ENCODE assay signal across 8 cellular contexts in genomic region chr20:1119128-1119505, GRCh38. TPM values are rescaled to one million over a fixed set of nuclear protein-coding genes. Genes with fewer than 3 reads are reported as not detected.
DNase-seq lines count a peak whose midpoint lies in the region; ATAC-seq, FAIRE-seq and TF ChIP-seq lines count a peak whose summit lies in the region.

No MANE protein-coding gene starts in this region.

- H3K36me3 ChIP-seq in mammary epithelial cell (ENCODE audit: insufficient read depth, low read length): peaks cover 3% of the 10 kb centered on the region

- H3K4me3 Mint-ChIP-seq in mesothelial cell of epicardium: peak overlapping the region; percentile 96

- CTCF ChIA-PET in A549 (lab: Yijun Ruan, JAX): interaction anchor here (1.1 to 6.7 kb wide), 5 partner anchors 11 to 303 kb away, joined by 3 to 50 read pairs (median 4); no protein-coding TSS in a partner anchor
- CTCF ChIA-PET in mammary epithelial cell (lab: Charles Lee; ENCODE audit: low non-redundant PET): no interaction called here

- peak overlapping the region; percentile 86 for H3K4me2 ChIP-seq in A549
- peak overlapping the region; percentile 85 for H3K4me2 ChIP-seq in mammary epithelial cell (ENCODE audit: insufficient read depth, low read depth, low read length)

- FAIRE-seq in A549 (lab: Jason Lieb, UNC): no peak

- dilution Hi-C loops in mammary epithelial cell (cut with HindIII; ENCODE audit: low sequenced_read_pairs): no loop called here

- H2AFZ ChIP-seq in mammary epithelial cell (ENCODE audit: low read depth, low read length): peak overlapping the region; percentile 96

- TF ChIP-seq CTCF in A549 (IDR thresholded peaks at IDR 0.05) (no peak), HL-60 (IDR thresholded peaks at IDR 0.05; ENCODE audit: insufficient read depth, low read length) (no peak), mammary epithelial cell (conservative IDR thresholded peaks at IDR 0.05 in 1 of 2, IDR thresholded peaks at IDR 0.05 in 1 of 2; ENCODE audit: extremely low read depth in 1 of 2, insufficient read depth in 1 of 2, low read depth in 1 of 2, low read length in 2 of 2) (no peak), mesothelial cell of epicardium (IDR thresholded peaks at IDR 0.05; ENCODE audit: unreplicated experiment) (no peak)

- POLR2A ChIA-PET in A549 (lab: Yijun Ruan, JAX): no interaction called here

- intact Hi-C loops in mammary epithelial cell (cut with micrococcal nuclease): loop anchor here (5.0 kb wide), 1 partner anchor 353 kb away; no protein-coding TSS in a partner anchor

- peaks cover 57% of the 10 kb centered on the region for H3K79me2 ChIP-seq in mammary epithelial cell (ENCODE audit: insufficient read depth, low read length)

- DNase-seq in A549 (ENCODE audit: low read depth in 1 of 2, low spot score in 1 of 2) (no peak), HL-60 (ENCODE audit: low read depth in 1 of 2, low spot score in 1 of 2) (no peak), mammary epithelial cell (no peak), mesothelial cell of epicardium (ENCODE audit: low spot score in 2 of 2, unreplicated experiment in 2 of 2) (no peak), NCI-H1694 (lab: John Stamatoyannopoulos, UW) (no peak), HT-29 (ENCODE audit: low spot score) (no peak), DMS153 (lab: John Stamatoyannopoulos, UW) (no peak)
- no peak for DNase-seq in stimulated activated CD4-positive, alpha-beta T cell treated with anti-CD3 and anti-CD28 coated beads, Interleukin-4, amount 100 ng/mL, for 1 hour

- H3K27me3 ChIP-seq in HL-60 (ENCODE audit: insufficient read depth, poor library complexity, severe bottlenecking) (no peaks in the 10 kb centered on the region), mammary epithelial cell (ENCODE audit: insufficient read depth, low read length) (no peaks in the 10 kb centered on the region)

- WGBS in A549 (ENCODE audit: missing lambda C conversion rate): 5% methylated on average over 8 of the region's 8 CpGs
- WGBS in mammary epithelial cell (ENCODE audit: low coverage, missing lambda C conversion rate): 0% methylated on average over 4 of the region's 8 CpGs

- H3K9ac ChIP-seq in mammary epithelial cell (ENCODE audit: insufficient read depth, low read length): peak overlapping the region; percentile 83

- in situ Hi-C loops in mammary epithelial cell (cut with MboI; ENCODE audit: low sequenced_read_pairs in 2 of 2): no loop called here

- H3K4me3 ChIP-seq in A549 (peak overlapping the region; percentile 97), HL-60 (replicated peaks; ENCODE audit: insufficient read depth, low read length) (peak overlapping the region; percentile 89), mammary epithelial cell (replicated peaks in 1 of 3; ENCODE audit: insufficient read depth in 1 of 3, low read depth in 2 of 3, low read length in 3 of 3) (peak overlapping the region; percentile 73 to 96 (median 90))

- peaks cover 4% of the 10 kb centered on the region for H4K20me1 ChIP-seq in mammary epithelial cell (ENCODE audit: insufficient read depth, low read length)

- H3K9me3 ChIP-seq in A549 (no peaks in the 10 kb centered on the region), mammary epithelial cell (replicated peaks; ENCODE audit: insufficient read depth, low read length) (no peaks in the 10 kb centered on the region)

- peak in 1 of 2 experiments; percentile 5; a peak in 3 of 6 replicates for ATAC-seq in A549

- peaks cover 40% of the 10 kb centered on the region for H3K4me1 Mint-ChIP-seq in mesothelial cell of epicardium

- peak overlapping the region; percentile 91 to 92 for H3K27ac ChIP-seq in A549
- peak overlapping the region; percentile 68 for H3K27ac ChIP-seq in HL-60 (replicated peaks)
- H3K27ac ChIP-seq in mammary epithelial cell (ENCODE audit: insufficient read depth, low read depth, low read length): peak overlapping the region; percentile 64

- H3K27me3 Mint-ChIP-seq in mesothelial cell of epicardium (ENCODE audit: low read depth): peaks cover 2% of the 10 kb centered on the region

- H3K36me3 Mint-ChIP-seq in mesothelial cell of epicardium: no peaks in the 10 kb centered on the region

- H3K9me3 Mint-ChIP-seq in mesothelial cell of epicardium: no peaks in the 10 kb centered on the region

- no TSS peak for BruUV-seq in mammary epithelial cell (replicated peaks; lab: Mats Ljungman, UMichigan)

- peak overlapping the region; percentile 96 for H3K27ac Mint-ChIP-seq in mesothelial cell of epicardium

- H3K4me1 ChIP-seq in A549: peaks cover 45% of the 10 kb centered on the region
- H3K4me1 ChIP-seq in mammary epithelial cell (ENCODE audit: insufficient read depth, low read length): peaks cover 46% of the 10 kb centered on the region

- TF ChIP-seq POLR2A in A549 (IDR thresholded peaks at IDR 0.05; ENCODE audit: low read length): no peak

- TF ChIP-seq EP300 in A549 (IDR thresholded peaks at IDR 0.05): no peak

- no peak for TF ChIP-seq RAD21 in A549 (conservative IDR thresholded peaks at IDR 0.05 in 1 of 2, IDR thresholded peaks at IDR 0.05 in 1 of 2)

TF ChIP-seq in A549, 52 proteins besides CTCF, POLR2A, EP300 and RAD21:
- TF ChIP-seq RFX5 (IDR thresholded peaks at IDR 0.05) (no peak), KDM1A (IDR thresholded peaks at IDR 0.05; ENCODE audit: low read depth) (no peak), HOXA7 (CRISPR knock-in tag; IDR thresholded peaks at IDR 0.05) (no peak), FOXS1 (CRISPR knock-in tag; IDR thresholded peaks at IDR 0.05) (no peak), ESRRA (IDR thresholded peaks at IDR 0.05; ENCODE audit: borderline replicate concordance, low read length) (no peak), REST (IDR thresholded peaks at IDR 0.05) (no peak), ATOH8 (CRISPR knock-in tag; IDR thresholded peaks at IDR 0.05; ENCODE audit: low read depth) (no peak), RCOR1 (IDR thresholded peaks at IDR 0.05; ENCODE audit: low read depth, low read length) (no peak), FOSL2 (IDR thresholded peaks at IDR 0.05) (no peak), FOSL2 (CRISPR knock-in tag; IDR thresholded peaks at IDR 0.05) (no peak), POLR2AphosphoS2 (conservative IDR thresholded peaks at IDR 0.05; ENCODE audit: low read length) (no peak), RNF2 (IDR thresholded peaks at IDR 0.05; ENCODE audit: borderline replicate concordance, low read depth) (no peak), ZSCAN20 (CRISPR knock-in tag; IDR thresholded peaks at IDR 0.05) (no peak)

RNA-seq across cellular contexts. Expression of gene PSMF1, which starts 0.7 kb away (rescaled TPM):
- 157 and 168 TPM in 2 replicates for polyA plus RNA-seq in A549 (2011; rRNA removed)
- polyA plus RNA-seq in A549 (2012; cell fraction: cytosol; rRNA removed): 124 and 139 TPM in 2 replicates
- 226 and 864 TPM in 2 replicates for polyA plus RNA-seq in A549 (2012; cell fraction: nucleus; rRNA removed)
- 123 to 145 TPM (median 134 TPM) in 3 replicates for polyA plus RNA-seq in A549 (2017; fragmentation: RNase III; extraction: RNeasy Plus Mini Kit Qiagen cat#74134 plus additional on column Dnase treatment)
- 147 and 156 TPM in 2 replicates for polyA minus RNA-seq in A549 (2011; rRNA and poly(A)+ RNA removed)
- total RNA-seq in mammary epithelial cell: 100 to 1,000 TPM in 1 of 2 donors, 10 to 100 TPM in 1; 77.5 to 198 TPM
- 218 TPM for polyA plus RNA-seq in mammary epithelial cell
- polyA minus RNA-seq in mammary epithelial cell: 212 TPM
- total RNA-seq in mesothelial cell of epicardium: 81.6 to 90.3 TPM (median 86.0 TPM) in 3 replicates
- 47.2 and 50.7 TPM in 2 replicates for total RNA-seq in HT-29 (2014; rRNA removed; shearing (Covaris generic))
